18 cellular contexts compared by ENCODE assay signal in the genomic region with DNA sequence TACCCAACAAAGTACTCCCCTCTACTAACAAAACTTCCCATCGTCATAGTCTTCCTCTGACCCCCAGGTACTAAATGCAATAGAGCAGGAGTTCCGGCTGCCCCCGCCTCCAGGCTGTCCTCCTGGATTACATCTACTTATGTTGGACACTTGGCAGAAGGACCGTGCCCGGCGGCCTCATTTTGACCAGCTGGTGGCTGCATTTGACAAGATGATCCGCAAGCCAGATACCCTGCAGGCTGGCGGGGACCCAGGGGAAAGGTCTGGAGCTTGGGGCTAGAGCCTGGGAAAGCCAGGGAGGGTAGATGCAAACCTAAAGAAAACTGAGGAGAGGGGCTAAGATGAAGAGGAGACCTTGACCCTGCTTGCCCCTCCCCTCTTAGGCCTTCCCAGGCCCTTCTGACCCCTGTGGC. TPM values are rescaled to one million over a fixed set of nuclear protein-coding genes. Genes with fewer than 3 reads are reported as not detected.
A peak's percentile ranks its signal among the peaks of the same experiment; 100 is the strongest.
DNase-seq lines count a peak whose midpoint lies in the region; TF ChIP-seq lines count a peak whose summit lies in the region.
"Had no signal": no experiment of that assay in that cellular context is flagged by ENCODE, and none has a peak within 500 bp of the region (broad histone marks: within the 10 kb centered on the region; RNA-seq: fewer than 3 reads in every experiment).

No MANE protein-coding gene starts in this region.

- peak; percentile 2 to 7 for DNase-seq in activated T-cell treated with anti-CD3 and anti-CD28 coated beads, Interleukin-2, amount 50 U/mL, for 48 hours
- DNase-seq in activated T-cell treated with anti-CD3 and anti-CD28 coated beads for 4 hours (no peak), mucosa of gallbladder (ENCODE audit: low spot score) (peak; percentile 9), KBM-7 (no peak), foreskin fibroblast (no peak)
- DNase-seq in stimulated activated naive CD4-positive, alpha-beta T cell (lab: John Stamatoyannopoulos, UW) = no peak
- DNase-seq: CD4-positive, CD25-positive, alpha-beta regulatory T cell; DMS153; KG1; MG63; NCI-H2029; NCI-H446; NCI-H524 treated with DMSO at 0.1 percent for 48 hours; NCI-H774; SIG-M5 had no signal

- H3K4me3 ChIP-seq in foreskin fibroblast (ENCODE audit: low read depth in 1 of 2, low read length in 2 of 2) = no peak overlapping the region
- H3K4me3 ChIP-seq: BLaER1, MG63 had no signal

- no peak for TF ChIP-seq CTCF in foreskin fibroblast (IDR thresholded peaks at IDR 0.05; ENCODE audit: low read depth, low read length)

- H3K27ac ChIP-seq in cingulate gyrus (ENCODE audit: low read depth, low read length) = peak overlapping the region; percentile 19
- H3K27ac ChIP-seq: BLaER1 had no signal

- in situ Hi-C loops in KBM-7 (cut with MboI; ENCODE audit: low pct_unique_long_range_greater_than_20kb, low sequenced_read_pairs) = loop anchor here (25.0 kb wide), 1 partner anchor 342 kb away; the partner anchor contains the start of gene TAS2R40

RNA-seq across cellular contexts. Expression of gene EPHB6, which starts 15.3 kb away (rescaled TPM):
- 16.7 TPM for total RNA-seq in mucosa of gallbladder

RNA-seq across cellular contexts. Expression of gene TRPV6, which starts 15.4 kb away (rescaled TPM):
- total RNA-seq in mucosa of gallbladder = 47.3 TPM
- total RNA-seq: A172; CD4-positive, CD25-positive, alpha-beta regulatory T cell had no signal

Comparison
In these comparisons a context has a peak if more than half of its experiments do, and no peak if none do; other contexts are left out.
1. DNase-seq: peak in activated T-cell treated with anti-CD3 and anti-CD28 coated beads, Interleukin-2, amount 50 U/mL, for 48 hours (2 of 2) and mucosa of gallbladder (single experiment); none in activated T-cell treated with anti-CD3 and anti-CD28 coated beads for 4 hours (single experiment), KBM-7 (single experiment), stimulated activated naive CD4-positive, alpha-beta T cell (0 of 6) and foreskin fibroblast (0 of 2).